8 cellular contexts compared by ENCODE assay signal in genomic region chr20:3819413-3820047, GRCh38. TPM values are rescaled to one million over a fixed set of nuclear protein-coding genes. Genes with fewer than 3 reads are reported as not detected.
A peak's percentile ranks its signal among the peaks of the same experiment; 100 is the strongest.
DNase-seq lines count a peak whose midpoint lies in the region; ATAC-seq, FAIRE-seq and TF ChIP-seq lines count a peak whose summit lies in the region.

No MANE protein-coding gene starts in this region.

- no peaks in the 10 kb centered on the region for H3K9me3 ChIP-seq in gastrocnemius medialis

- intact Hi-C loops in gastrocnemius medialis (cut with DNase I; ENCODE audit: low total_unique reads), result loop anchor here (1.0 to 2.0 kb wide), 6 partner anchors 23 to 143 kb away; partner anchors contain the start of genes CDC25B, CENPB, MAVS and PANK2

- DNase-seq in GM12892 (ENCODE audit: insufficient read length) (no peak), foreskin fibroblast (no peak), gastrocnemius medialis (no peak), midbrain (lab: John Stamatoyannopoulos, UW) (no peak), hypothalamus (lab: John Stamatoyannopoulos, UW) (no peak), NCI-H1092 treated with DMSO at 0.1 percent for 48 hours (lab: John Stamatoyannopoulos, UW) (no peak)
- DNase-seq in activated effector memory CD4-positive, alpha-beta T cell treated with anti-CD3 and anti-CD28 coated beads, Interleukin-2, amount 50 U/mL, for 16 hours, result no peak

- H3K36me3 ChIP-seq in gastrocnemius medialis, result peaks cover 0 to 26% of the 10 kb centered on the region in 2 donors

- H3K27ac ChIP-seq in VCaP, result peak overlapping the region; percentile 99
- peak overlapping the region; percentile 89 to 98 (median 96) for H3K27ac ChIP-seq in gastrocnemius medialis

- H3K4me3 ChIP-seq in foreskin fibroblast (ENCODE audit: low read depth in 1 of 2, low read length in 2 of 2), result peak overlapping the region; percentile 69 to 88
- H3K4me3 ChIP-seq in gastrocnemius medialis, result peak overlapping the region; percentile 64 to 75 (median 66)

- H3K4me1 ChIP-seq in gastrocnemius medialis, result peaks cover 19 to 23% of the 10 kb centered on the region in 2 donors

- peak; percentile 70 for FAIRE-seq in GM12892 (lab: Jason Lieb, UNC)

- TF ChIP-seq CTCF in VCaP (conservative IDR thresholded peaks at IDR 0.05) (no peak), foreskin fibroblast (IDR thresholded peaks at IDR 0.05; ENCODE audit: low read depth, low read length) (no peak), gastrocnemius medialis (IDR thresholded peaks at IDR 0.05 in 4 of 5, conservative IDR thresholded peaks at IDR 0.05 in 1 of 5) (no peak)

- ATAC-seq in gastrocnemius medialis, result no peak

- TF ChIP-seq POLR2A in GM12892 (IDR thresholded peaks at IDR 0.05; ENCODE audit: low read depth, low read length) (no peak), gastrocnemius medialis (IDR thresholded peaks at IDR 0.05) (no peak)

- no peaks in the 10 kb centered on the region for H3K27me3 ChIP-seq in gastrocnemius medialis

- in situ Hi-C loops in gastrocnemius medialis (cut with MboI; ENCODE audit: low sequenced_read_pairs in 4 of 4), result no loop called here

RNA-seq across cellular contexts. Expression of gene AP5S1, which starts 0.8 kb away (rescaled TPM):
- polyA plus RNA-seq in GM12892 (2012; ENCODE audit: missing spikeins), result 3.2 TPM
- total RNA-seq in gastrocnemius medialis, result 10 to 100 TPM; 11.6 to 20.9 (median 17.3) TPM

RNA-seq across cellular contexts. Expression of gene CDC25B, which starts 23.4 kb away (rescaled TPM):
- 13.1 TPM for polyA plus RNA-seq in GM12892 (2012; ENCODE audit: missing spikeins)
- total RNA-seq in gastrocnemius medialis, result 10 to 100 TPM in 2 of 4 donors, 1 to 10 TPM in 2; 2.3 to 17.3 (median 10.1) TPM

RNA-seq across cellular contexts. Expression of gene MAVS, which starts 27.1 kb away (rescaled TPM):
- 9.5 TPM for polyA plus RNA-seq in GM12892 (2012; ENCODE audit: missing spikeins)
- total RNA-seq in gastrocnemius medialis, result 10 to 100 TPM; 37.9 to 64.5 (median 44.4) TPM

RNA-seq across cellular contexts. Expression of gene CENPB, which starts 33.0 kb away (rescaled TPM):
- polyA plus RNA-seq in GM12892 (2012; ENCODE audit: missing spikeins), result 10.4 TPM
- 100 to 1,000 TPM in 3 of 4 donors, 10 to 100 TPM in 1; 67.5 to 186 (median 143) TPM for total RNA-seq in gastrocnemius medialis

RNA-seq across cellular contexts. Expression of gene SPEF1, which starts 38.3 kb away (rescaled TPM):
- polyA plus RNA-seq in GM12892 (2012; ENCODE audit: missing spikeins), result not detected
- not detected for total RNA-seq in gastrocnemius medialis
